ENCODE assay signal across 9 cellular contexts in the genomic region with DNA sequence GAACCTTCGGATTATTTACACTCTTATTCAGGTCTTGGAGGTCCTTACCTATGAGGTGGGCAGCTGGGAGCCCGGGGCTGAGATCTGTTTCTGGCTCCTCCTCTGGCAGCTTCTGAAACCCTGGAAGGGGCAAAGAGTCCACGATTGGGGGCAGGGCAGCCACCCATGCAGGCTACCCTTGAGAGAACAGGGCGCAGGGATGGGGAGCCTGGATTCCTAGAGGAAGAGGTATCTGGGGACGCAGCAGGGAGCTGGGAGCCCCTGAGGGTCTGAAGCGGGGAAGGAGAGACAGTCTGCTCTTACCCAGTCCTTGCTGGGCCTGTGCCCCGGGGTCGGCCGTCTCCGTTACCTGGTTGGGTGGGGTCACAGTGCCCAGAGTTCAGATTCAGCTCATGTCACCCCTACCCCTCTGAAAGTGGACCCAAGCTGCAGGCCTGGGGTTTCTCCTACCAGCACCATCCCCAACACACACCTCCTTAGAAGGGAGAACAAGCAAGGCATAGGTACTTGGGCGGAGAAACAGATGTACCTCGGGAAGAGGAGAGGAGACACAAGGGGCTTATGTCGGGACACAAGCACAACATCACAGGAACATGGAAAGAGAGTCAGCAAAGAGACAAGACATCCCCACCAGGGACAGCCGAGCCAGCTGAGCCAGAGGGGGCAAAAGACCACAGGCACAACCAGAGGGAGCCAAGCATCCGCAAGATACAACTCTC. TPM values are rescaled to one million over a fixed set of nuclear protein-coding genes. Genes with fewer than 3 reads are reported as not detected.
DNase-seq lines count a peak whose midpoint lies in the region; ATAC-seq lines count a peak whose summit lies in the region.
"Had no signal": no experiment of that assay in that cellular context is flagged by ENCODE, and none has a peak within 500 bp of the region (broad histone marks: within the 10 kb centered on the region; RNA-seq: fewer than 3 reads in every experiment).

No MANE protein-coding gene starts in this region.

- no peaks in the 10 kb centered on the region for H3K9me3 ChIP-seq in iPS-18a (ENCODE audit: control insufficient read depth, low read depth, low read length)

- H3K36me3 ChIP-seq in iPS-18a (ENCODE audit: control insufficient read depth, low read depth, low read length), result no peaks in the 10 kb centered on the region

- peak overlapping the region; percentile 99 for H3K27ac Mint-ChIP-seq in T-helper 1 cell treated with Interleukin-12 subunit alpha and Interleukin-12 subunit beta and Interleukin-4 antibody, amounts not matched to agents 30 μg/mL and 1 μg/mL, for 36 hours
- H3K27ac Mint-ChIP-seq in activated naive CD8-positive, alpha-beta T cell treated with anti-CD3 and anti-CD28 coated beads for 36 hours, result peak overlapping the region; percentile 92
- peak overlapping the region; percentile 96 for H3K27ac Mint-ChIP-seq in stimulated activated memory B cell treated with anti-CD40 and anti-IgM and Interleukin-4, amounts not matched to agents 10 μg/mL and 1 μg/mL and 100 μg/mL, for 72 hours

- peaks cover 45% of the 10 kb centered on the region for H3K4me1 Mint-ChIP-seq in T-helper 1 cell treated with Interleukin-12 subunit alpha and Interleukin-12 subunit beta and Interleukin-4 antibody, amounts not matched to agents 30 μg/mL and 1 μg/mL, for 36 hours (ENCODE audit: low read depth)
- H3K4me1 Mint-ChIP-seq in activated naive CD8-positive, alpha-beta T cell treated with anti-CD3 and anti-CD28 coated beads for 36 hours, result peaks cover 50% of the 10 kb centered on the region
- H3K4me1 Mint-ChIP-seq in stimulated activated memory B cell treated with anti-CD40 and anti-IgM and Interleukin-4, amounts not matched to agents 10 μg/mL and 1 μg/mL and 100 μg/mL, for 72 hours, result peaks cover 64% of the 10 kb centered on the region

- H3K4me1 ChIP-seq in iPS-18a (ENCODE audit: control insufficient read depth, low read depth, low read length), result peaks cover 14% of the 10 kb centered on the region

- peaks cover 58% of the 10 kb centered on the region for H3K36me3 Mint-ChIP-seq in T-helper 1 cell treated with Interleukin-12 subunit alpha and Interleukin-12 subunit beta and Interleukin-4 antibody, amounts not matched to agents 30 μg/mL and 1 μg/mL, for 36 hours (ENCODE audit: low read depth)
- peaks cover 55% of the 10 kb centered on the region for H3K36me3 Mint-ChIP-seq in activated naive CD8-positive, alpha-beta T cell treated with anti-CD3 and anti-CD28 coated beads for 36 hours
- peaks cover 28% of the 10 kb centered on the region for H3K36me3 Mint-ChIP-seq in stimulated activated memory B cell treated with anti-CD40 and anti-IgM and Interleukin-4, amounts not matched to agents 10 μg/mL and 1 μg/mL and 100 μg/mL, for 72 hours

- DNase-seq in T-helper 1 cell, result no peak
- no peak for DNase-seq in activated naive CD8-positive, alpha-beta T cell treated with anti-CD3 and anti-CD28 coated beads for 36 hours
- DNase-seq in NCI-H128 (lab: John Stamatoyannopoulos, UW; ENCODE audit: unreplicated experiment), result no peak

- peaks cover 24% of the 10 kb centered on the region for H3K27me3 ChIP-seq in iPS-18a (ENCODE audit: control insufficient read depth, insufficient read depth, low read length)

- H3K4me3 Mint-ChIP-seq in T-helper 1 cell treated with Interleukin-12 subunit alpha and Interleukin-12 subunit beta and Interleukin-4 antibody, amounts not matched to agents 30 μg/mL and 1 μg/mL, for 36 hours, result peak overlapping the region; percentile 100
- peak overlapping the region; percentile 93 for H3K4me3 Mint-ChIP-seq in activated naive CD8-positive, alpha-beta T cell treated with anti-CD3 and anti-CD28 coated beads for 36 hours
- peak overlapping the region; percentile 92 for H3K4me3 Mint-ChIP-seq in stimulated activated memory B cell treated with anti-CD40 and anti-IgM and Interleukin-4, amounts not matched to agents 10 μg/mL and 1 μg/mL and 100 μg/mL, for 72 hours

- peak overlapping the region; percentile 73 for H3K9ac ChIP-seq in iPS-18a (ENCODE audit: low read length)

- H3K27ac ChIP-seq in iPS-18a (ENCODE audit: low read length), result no peak overlapping the region

- no peaks in the 10 kb centered on the region for H3K9me3 Mint-ChIP-seq in T-helper 1 cell treated with Interleukin-12 subunit alpha and Interleukin-12 subunit beta and Interleukin-4 antibody, amounts not matched to agents 30 μg/mL and 1 μg/mL, for 36 hours
- no peaks in the 10 kb centered on the region for H3K9me3 Mint-ChIP-seq in activated naive CD8-positive, alpha-beta T cell treated with anti-CD3 and anti-CD28 coated beads for 36 hours
- H3K9me3 Mint-ChIP-seq in stimulated activated memory B cell treated with anti-CD40 and anti-IgM and Interleukin-4, amounts not matched to agents 10 μg/mL and 1 μg/mL and 100 μg/mL, for 72 hours, result no peaks in the 10 kb centered on the region

- ATAC-seq in stimulated activated memory B cell treated with anti-CD40 and anti-IgM and Interleukin-4, amounts not matched to agents 10 μg/mL and 1 μg/mL and 100 μg/mL, for 72 hours, result no peak
- ATAC-seq in HG03439 (IDR thresholded peaks at IDR 0.05; ENCODE audit: unreplicated experiment), result no peak
- no peak for ATAC-seq in HG02970 (IDR thresholded peaks at IDR 0.05; ENCODE audit: low FRiP score, unreplicated experiment)

- H3K27me3 Mint-ChIP-seq in T-helper 1 cell treated with Interleukin-12 subunit alpha and Interleukin-12 subunit beta and Interleukin-4 antibody, amounts not matched to agents 30 μg/mL and 1 μg/mL, for 36 hours (ENCODE audit: low read depth), result no peaks in the 10 kb centered on the region
- no peaks in the 10 kb centered on the region for H3K27me3 Mint-ChIP-seq in activated naive CD8-positive, alpha-beta T cell treated with anti-CD3 and anti-CD28 coated beads for 36 hours
- H3K27me3 Mint-ChIP-seq in stimulated activated memory B cell treated with anti-CD40 and anti-IgM and Interleukin-4, amounts not matched to agents 10 μg/mL and 1 μg/mL and 100 μg/mL, for 72 hours, result no peaks in the 10 kb centered on the region

- peak overlapping the region; percentile 91 for H3K4me3 ChIP-seq in iPS-18a (ENCODE audit: low read length)

RNA-seq across cellular contexts. Expression of gene LTB, which starts 0.6 kb away (rescaled TPM):
- 100 to 1,000 TPM; 273 TPM for total RNA-seq in activated naive CD8-positive, alpha-beta T cell treated with anti-CD3 and anti-CD28 coated beads for 36 hours

RNA-seq across cellular contexts. Expression of gene LST1, which starts 4.4 kb away (rescaled TPM):
- 10 to 100 TPM; 29.1 TPM for total RNA-seq in activated naive CD8-positive, alpha-beta T cell treated with anti-CD3 and anti-CD28 coated beads for 36 hours

RNA-seq across cellular contexts. Expression of gene TNF, which starts 6.3 kb away (rescaled TPM):
- total RNA-seq in activated naive CD8-positive, alpha-beta T cell treated with anti-CD3 and anti-CD28 coated beads for 36 hours, result 100 to 1,000 TPM; 114 to 115 TPM

RNA-seq across cellular contexts. Expression of gene LTA, which starts 9.6 kb away (rescaled TPM):
- total RNA-seq in activated naive CD8-positive, alpha-beta T cell treated with anti-CD3 and anti-CD28 coated beads for 36 hours, result 100 to 1,000 TPM; 328 to 335 TPM
- total RNA-seq: subcutaneous adipose tissue had no signal

RNA-seq across cellular contexts. Expression of gene NCR3, which starts 11.1 kb away (rescaled TPM):
- total RNA-seq in activated naive CD8-positive, alpha-beta T cell treated with anti-CD3 and anti-CD28 coated beads for 36 hours, result 10 to 100 TPM; 28.7 to 31.2 TPM
